In genomic region chr15:101725073-101725472, GRCh38 we compare ENCODE assay signal across 1 cellular context.
TF ChIP-seq lines count a peak whose summit lies in the region.

No MANE protein-coding gene starts in this region.

TF ChIP-seq in H1, 55 proteins besides CTCF, POLR2A, EP300 and RAD21 (continued from another document):
- TF ChIP-seq ASH2L (IDR thresholded peaks at IDR 0.05; ENCODE audit: low read length), result no peak
- TF ChIP-seq PHF8 (conservative IDR thresholded peaks at IDR 0.05; ENCODE audit: low read depth, low read length), result no peak
- TF ChIP-seq BCL11A (IDR thresholded peaks at IDR 0.05; ENCODE audit: low read depth in 2 of 2, low read length in 2 of 2), result no peak
- TF ChIP-seq CTBP2 (IDR thresholded peaks at IDR 0.05; ENCODE audit: borderline replicate concordance, insufficient read depth, insufficient read length, low read length), result no peak
- TF ChIP-seq MAX (IDR thresholded peaks at IDR 0.05), result no peak
- TF ChIP-seq GTF2F1 (IDR thresholded peaks at IDR 0.05; ENCODE audit: borderline replicate concordance, low read depth, low read length), result no peak
- no peak for TF ChIP-seq HDAC2 (IDR thresholded peaks at IDR 0.05; ENCODE audit: borderline replicate concordance in 1 of 2, low read depth in 2 of 2, low read length in 2 of 2)
- TF ChIP-seq POLR2AphosphoS5 (IDR thresholded peaks at IDR 0.05; ENCODE audit: low read depth, low read length), result no peak
- TF ChIP-seq TEAD4 (IDR thresholded peaks at IDR 0.05; ENCODE audit: low read depth, low read length), result no peak
- no peak for TF ChIP-seq EGR1 (IDR thresholded peaks at IDR 0.05; ENCODE audit: borderline replicate concordance, low read depth, low read length)
- TF ChIP-seq YY1 (IDR thresholded peaks at IDR 0.05; ENCODE audit: low read depth, low read length), result no peak
TF ChIP-seq in H1: peak in this region for 0.
